In the genomic region with DNA sequence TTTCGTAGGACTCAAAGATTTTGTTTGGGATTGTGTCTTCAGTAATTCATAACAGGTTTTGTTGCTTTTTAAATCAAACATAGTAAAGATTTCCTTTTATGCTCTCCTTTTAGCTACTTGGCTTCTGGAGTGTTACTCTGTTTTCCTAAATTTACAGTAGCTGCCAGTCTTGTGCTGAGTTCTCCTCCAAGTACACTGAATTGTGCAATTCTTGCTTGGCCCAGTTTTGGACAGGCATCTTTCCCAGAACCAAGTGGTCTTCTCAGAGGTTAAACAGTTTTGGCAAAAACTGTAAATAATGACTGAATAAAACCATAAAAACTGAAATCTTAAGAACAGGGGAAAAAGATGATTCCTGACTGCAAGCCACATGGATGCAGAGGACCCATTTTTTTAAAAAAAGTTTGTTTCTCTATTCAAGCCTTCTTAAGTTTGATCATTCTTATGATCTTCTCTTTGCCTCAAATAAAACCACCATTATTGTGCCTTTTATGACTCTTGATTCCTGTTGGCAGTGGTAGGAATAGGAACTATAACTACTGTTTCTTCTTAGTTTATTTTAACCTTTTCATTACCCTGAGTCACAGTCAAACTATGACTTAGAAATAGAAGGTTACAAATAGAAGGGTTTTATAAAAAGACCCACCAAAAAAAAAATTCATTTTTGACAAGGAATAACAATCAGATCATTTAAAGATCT, we compare ENCODE assay signal across 10 cellular contexts.
DNase-seq lines count a peak whose midpoint lies in the region; ATAC-seq and FAIRE-seq lines count a peak whose summit lies in the region.
"Had no signal": no experiment of that assay in that cellular context is flagged by ENCODE, and none has a peak within 500 bp of the region (broad histone marks: within the 10 kb centered on the region; RNA-seq: fewer than 3 reads in every experiment).

No MANE protein-coding gene starts in this region.

- H3K4me1 Mint-ChIP-seq in activated T-helper 2 cell treated with anti-CD3 and anti-CD28 coated beads, Interferon-gamma antibody, Interleukin-2, Interleukin-4, amounts not matched to agents 10 μg/mL and 5 μg/mL and 100 μg/mL, durations not matched to agents 14 hours and 24 hours and 36 hours (ENCODE audit: low read depth), result peaks cover 81% of the 10 kb centered on the region
- peaks cover 65 to 96% of the 10 kb centered on the region in 2 donors for H3K4me1 Mint-ChIP-seq in immature natural killer cell
- H3K4me1 Mint-ChIP-seq in stimulated activated naive CD8-positive, alpha-beta T cell treated with anti-CD3 and anti-CD28 coated beads, Interleukin-15, Interleukin-2, amounts not matched to agents 100 ng/mL and 50 ng/mL, for 24 hours (ENCODE audit: low read depth), result peaks cover 75% of the 10 kb centered on the region

- ATAC-seq in HG03378 (IDR thresholded peaks at IDR 0.05; ENCODE audit: unreplicated experiment) (no peak), HG03571 (IDR thresholded peaks at IDR 0.05; ENCODE audit: unreplicated experiment) (no peak), HG02870 (IDR thresholded peaks at IDR 0.05; ENCODE audit: unreplicated experiment) (no peak)
- ATAC-seq: K562 had no signal

- H3K36me3 Mint-ChIP-seq in activated T-helper 2 cell treated with anti-CD3 and anti-CD28 coated beads, Interferon-gamma antibody, Interleukin-2, Interleukin-4, amounts not matched to agents 10 μg/mL and 5 μg/mL and 100 μg/mL, durations not matched to agents 14 hours and 24 hours and 36 hours (ENCODE audit: low read depth), result peaks cover 79% of the 10 kb centered on the region
- peaks cover 2 to 9% (median 4%) of the 10 kb centered on the region in 3 donors for H3K36me3 Mint-ChIP-seq in immature natural killer cell
- H3K36me3 Mint-ChIP-seq in stimulated activated naive CD8-positive, alpha-beta T cell treated with anti-CD3 and anti-CD28 coated beads, Interleukin-15, Interleukin-2, amounts not matched to agents 100 ng/mL and 50 ng/mL, for 24 hours (ENCODE audit: low read depth), result peaks cover 50% of the 10 kb centered on the region
- H3K36me3 Mint-ChIP-seq: naive B cell had no signal

- FAIRE-seq in GM19239 (lab: Jason Lieb, UNC), result peak; percentile 64
- FAIRE-seq: K562 had no signal

- intact Hi-C loops in activated T-helper 2 cell treated with anti-CD3 and anti-CD28 coated beads, Interferon-gamma antibody, Interleukin-2, Interleukin-4, amounts not matched to agents 10 μg/mL and 5 μg/mL and 100 μg/mL, durations not matched to agents 14 hours and 24 hours and 36 hours (cut with micrococcal nuclease), result loop anchor here (1.0 to 5.0 kb wide), 3 partner anchors 79 to 293 kb away; no protein-coding TSS in a partner anchor

- H3K9me3 Mint-ChIP-seq in activated T-helper 2 cell treated with anti-CD3 and anti-CD28 coated beads, Interferon-gamma antibody, Interleukin-2, Interleukin-4, amounts not matched to agents 10 μg/mL and 5 μg/mL and 100 μg/mL, durations not matched to agents 14 hours and 24 hours and 36 hours, result peaks cover 7% of the 10 kb centered on the region
- H3K9me3 Mint-ChIP-seq in immature natural killer cell, result no peaks in the 10 kb centered on the region
- peaks cover 6% of the 10 kb centered on the region for H3K9me3 Mint-ChIP-seq in stimulated activated naive CD8-positive, alpha-beta T cell treated with anti-CD3 and anti-CD28 coated beads, Interleukin-15, Interleukin-2, amounts not matched to agents 100 ng/mL and 50 ng/mL, for 24 hours
- H3K9me3 Mint-ChIP-seq: naive B cell had no signal

- H3K27me3 Mint-ChIP-seq in activated T-helper 2 cell treated with anti-CD3 and anti-CD28 coated beads, Interferon-gamma antibody, Interleukin-2, Interleukin-4, amounts not matched to agents 10 μg/mL and 5 μg/mL and 100 μg/mL, durations not matched to agents 14 hours and 24 hours and 36 hours (ENCODE audit: low read depth), result no peaks in the 10 kb centered on the region
- peaks cover 0 to 1% (median 1%) of the 10 kb centered on the region in 3 donors for H3K27me3 Mint-ChIP-seq in immature natural killer cell (ENCODE audit: low read depth in 3 of 3)
- no peaks in the 10 kb centered on the region for H3K27me3 Mint-ChIP-seq in stimulated activated naive CD8-positive, alpha-beta T cell treated with anti-CD3 and anti-CD28 coated beads, Interleukin-15, Interleukin-2, amounts not matched to agents 100 ng/mL and 50 ng/mL, for 24 hours
- H3K27me3 Mint-ChIP-seq: naive B cell had no signal

- H3K4me3 Mint-ChIP-seq in activated T-helper 2 cell treated with anti-CD3 and anti-CD28 coated beads, Interferon-gamma antibody, Interleukin-2, Interleukin-4, amounts not matched to agents 10 μg/mL and 5 μg/mL and 100 μg/mL, durations not matched to agents 14 hours and 24 hours and 36 hours (ENCODE audit: low read depth), result peak overlapping the region; percentile 57
- peak overlapping the region; percentile 58 to 78 (median 77) for H3K4me3 Mint-ChIP-seq in immature natural killer cell
- H3K4me3 Mint-ChIP-seq in stimulated activated naive CD8-positive, alpha-beta T cell treated with anti-CD3 and anti-CD28 coated beads, Interleukin-15, Interleukin-2, amounts not matched to agents 100 ng/mL and 50 ng/mL, for 24 hours, result peak overlapping the region; percentile 40

- peak overlapping the region; percentile 79 for H3K27ac Mint-ChIP-seq in activated T-helper 2 cell treated with anti-CD3 and anti-CD28 coated beads, Interferon-gamma antibody, Interleukin-2, Interleukin-4, amounts not matched to agents 10 μg/mL and 5 μg/mL and 100 μg/mL, durations not matched to agents 14 hours and 24 hours and 36 hours
- H3K27ac Mint-ChIP-seq in immature natural killer cell, result peak overlapping the region; percentile 54 to 88 (median 86)
- H3K27ac Mint-ChIP-seq in stimulated activated naive CD8-positive, alpha-beta T cell treated with anti-CD3 and anti-CD28 coated beads, Interleukin-15, Interleukin-2, amounts not matched to agents 100 ng/mL and 50 ng/mL, for 24 hours, result peak overlapping the region; percentile 72

- DNase-seq in GM19239 (ENCODE audit: insufficient read length, low spot score) (no peak), immature natural killer cell (no peak), NCI-H510A (lab: John Stamatoyannopoulos, UW) (no peak)
- DNase-seq in activated T-helper 2 cell treated with anti-CD3 and anti-CD28 coated beads, Interferon-gamma antibody, Interleukin-2, Interleukin-4, amounts not matched to agents 10 μg/mL and 5 μg/mL and 100 μg/mL, durations not matched to agents 14 hours and 24 hours and 36 hours (ENCODE audit: low spot score), result no peak
- DNase-seq: naive B cell had no signal
